ENCODE assay signal across 21 cellular contexts in genomic region chr9:17322882-17323864, GRCh38.
DNase-seq lines count a peak whose midpoint lies in the region; FAIRE-seq and TF ChIP-seq lines count a peak whose summit lies in the region.
"Had no signal": no experiment of that assay in that cellular context is flagged by ENCODE, and none has a peak within 500 bp of the region (broad histone marks: within the 10 kb centered on the region; RNA-seq: fewer than 3 reads in every experiment).

No MANE protein-coding gene starts in this region.

- H3K36me3 ChIP-seq in WERI-Rb-1, result no peaks in the 10 kb centered on the region
- no peaks in the 10 kb centered on the region for H3K36me3 ChIP-seq in neuronal stem cell (replicated peaks in 1 of 2; ENCODE audit: control insufficient read depth in 2 of 2, insufficient read depth in 2 of 2, low read length in 2 of 2)
- H3K36me3 ChIP-seq: BLaER1 treated with 17β-estradiol and CSF1 and Interleukin-3, amounts not matched to agents 10 nM and 100 nM had no signal

- TF ChIP-seq CTCF in D721Med (IDR thresholded peaks at IDR 0.05; ENCODE audit: insufficient read depth, missing control alignments) (no peak), WERI-Rb-1 (IDR thresholded peaks at IDR 0.05; ENCODE audit: low read depth, low read length) (no peak)

- H2BK12ac ChIP-seq in neuronal stem cell (ENCODE audit: low read length), result no peak overlapping the region

- H3K79me1 ChIP-seq in neuronal stem cell (ENCODE audit: low read depth, low read length), result no peaks in the 10 kb centered on the region

- no peaks in the 10 kb centered on the region for H3K4me1 ChIP-seq in neuronal stem cell (ENCODE audit: control insufficient read depth in 2 of 2, insufficient read depth in 1 of 2, low read depth in 1 of 2, low read length in 2 of 2)
- H3K4me1 ChIP-seq: A549; BLaER1 treated with 17β-estradiol and CSF1 and Interleukin-3, amounts not matched to agents 10 nM and 100 nM had no signal

- H3K4me3 ChIP-seq in WERI-Rb-1 (ENCODE audit: low read depth, low read length), result no peak overlapping the region
- no peak overlapping the region for H3K4me3 ChIP-seq in neuronal stem cell (ENCODE audit: low read length in 2 of 2)
- H3K4me3 ChIP-seq: A549; BLaER1 treated with 17β-estradiol and CSF1 and Interleukin-3, amounts not matched to agents 10 nM and 100 nM had no signal

- H3K27me3 ChIP-seq in WERI-Rb-1 (ENCODE audit: insufficient read depth, low read depth, severe bottlenecking) (no peaks in the 10 kb centered on the region), neuronal stem cell (ENCODE audit: control insufficient read depth in 3 of 3, insufficient read depth in 3 of 3, low read depth in 1 of 3, low read length in 3 of 3) (no peaks in the 10 kb centered on the region)
- H3K27me3 ChIP-seq: BLaER1 treated with 17β-estradiol and CSF1 and Interleukin-3, amounts not matched to agents 10 nM and 100 nM had no signal

- no peak overlapping the region for H3K18ac ChIP-seq in neuronal stem cell (ENCODE audit: low read length)

- no CpG with 5 or more reads among the region's 10 CpGs for WGBS in neuronal stem cell (ENCODE audit: extremely low coverage in 2 of 2, insufficient read length in 2 of 2, insufficient replicate concordance in 1 of 2), 2 donors

- no peak overlapping the region for H2BK5ac ChIP-seq in neuronal stem cell (ENCODE audit: low read length)

- H3K14ac ChIP-seq in neuronal stem cell (ENCODE audit: low read length), result no peak overlapping the region

- FAIRE-seq in D721Med (lab: Jason Lieb, UNC), result peak; percentile 98
- FAIRE-seq: A549, H1 had no signal

- H3K27ac ChIP-seq in WERI-Rb-1, result no peak overlapping the region
- no peak overlapping the region for H3K27ac ChIP-seq in neuronal stem cell (replicated peaks; ENCODE audit: low read length)
- H3K27ac ChIP-seq: A549; BLaER1 treated with 17β-estradiol and CSF1 and Interleukin-3, amounts not matched to agents 10 nM and 100 nM had no signal

- no peak overlapping the region for H2AFZ ChIP-seq in neuronal stem cell (ENCODE audit: low read length)

- no peak for DNase-seq in D721Med (ENCODE audit: insufficient read length, low spot score)
- peak; percentile 3 for DNase-seq in NCI-H1092 treated with DMSO at 0.1 percent for 48 hours (lab: John Stamatoyannopoulos, UW)
- peak; percentile 94 to 98 for DNase-seq in NCI-H524 (lab: John Stamatoyannopoulos, UW)
- DNase-seq in WERI-Rb-1, result peak; percentile 43
- no peak for DNase-seq in CD1c-positive myeloid dendritic cell (ENCODE audit: extremely low spot score)
- no peak for DNase-seq in cerebellar cortex (ENCODE audit: low spot score)
- DNase-seq in neuronal stem cell (ENCODE audit: low spot score), result no peak
- DNase-seq in HuH-7.5 (ENCODE audit: low spot score), result no peak
- DNase-seq: CD8-positive, alpha-beta memory T cell; GDM1; Karpas-422; NCI-H1048; NCI-H187; NCI-H345; PC-3; RPMI8226; SHP77 treated with DMSO at 0.1 percent for 48 hours; T1000 had no signal

- no peak overlapping the region for H4K8ac ChIP-seq in neuronal stem cell (ENCODE audit: low read depth, low read length)

- no peak overlapping the region for H4K91ac ChIP-seq in neuronal stem cell (ENCODE audit: low read depth, low read length, poor library complexity)

- H2BK120ac ChIP-seq in neuronal stem cell (ENCODE audit: low read depth, low read length), result no peak overlapping the region

- H3K9ac ChIP-seq in neuronal stem cell (ENCODE audit: low read depth, low read length, poor library complexity), result no peak overlapping the region
- H3K9ac ChIP-seq: BLaER1 treated with 17β-estradiol and CSF1 and Interleukin-3, amounts not matched to agents 10 nM and 100 nM had no signal

- H3K9me3 ChIP-seq in WERI-Rb-1 (ENCODE audit: severe bottlenecking) (no peaks in the 10 kb centered on the region), neuronal stem cell (replicated peaks in 1 of 2; ENCODE audit: control insufficient read depth in 2 of 2, insufficient read depth in 1 of 2, low read depth in 1 of 2, low read length in 2 of 2) (no peaks in the 10 kb centered on the region)
- H3K9me3 ChIP-seq: A549; BLaER1 treated with 17β-estradiol and CSF1 and Interleukin-3, amounts not matched to agents 10 nM and 100 nM had no signal

- H3K23ac ChIP-seq in neuronal stem cell (ENCODE audit: low read depth, low read length, poor library complexity), result no peak overlapping the region

- H2AK5ac ChIP-seq in neuronal stem cell (ENCODE audit: low read depth, low read length), result no peak overlapping the region

- H3K4me2 ChIP-seq in neuronal stem cell (ENCODE audit: insufficient read depth, low read length, poor library complexity, severe bottlenecking), result no peak overlapping the region
- H3K4me2 ChIP-seq: A549; BLaER1 treated with 17β-estradiol and CSF1 and Interleukin-3, amounts not matched to agents 10 nM and 100 nM had no signal

- no peak overlapping the region for H2BK15ac ChIP-seq in neuronal stem cell (ENCODE audit: low read length)

- no peak overlapping the region for H3K4ac ChIP-seq in neuronal stem cell (ENCODE audit: low read length)

Comparison
In these comparisons a context has a peak if more than half of its experiments do, and no peak if none do; other contexts are left out.
1. DNase-seq: peak in NCI-H1092 treated with DMSO at 0.1 percent for 48 hours (single experiment), NCI-H524 (2 of 2) and WERI-Rb-1 (single experiment); none in D721Med (single experiment), CD1c-positive myeloid dendritic cell (single experiment), cerebellar cortex (single experiment), neuronal stem cell (single experiment) and HuH-7.5 (single experiment).